ENCODE assay signal across 2 cellular contexts in the genomic region with DNA sequence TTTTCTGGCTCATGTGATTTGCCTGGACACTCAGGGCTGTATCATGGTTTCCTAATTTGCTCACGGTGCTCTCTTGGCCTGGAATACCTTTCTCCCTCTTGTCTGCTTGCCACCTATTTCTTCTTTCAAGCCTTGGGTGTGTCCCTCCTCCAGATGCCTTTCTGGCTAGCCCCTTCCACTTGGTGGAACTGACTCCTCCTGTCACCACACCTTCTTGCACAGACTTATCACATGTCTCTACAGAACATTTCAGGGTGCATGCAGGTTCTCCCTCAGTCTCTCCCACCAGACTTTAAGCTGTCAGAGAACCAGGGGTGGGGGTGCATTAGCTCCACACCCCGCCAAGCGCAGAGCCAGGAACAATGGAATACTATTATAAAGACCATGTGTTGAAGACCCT.
TF ChIP-seq lines count a peak whose summit lies in the region.

No MANE protein-coding gene starts in this region.

TF ChIP-seq in K562, 482 proteins besides CTCF, POLR2A, EP300 and RAD21 (continues in another document):
- TF ChIP-seq TEAD4 (IDR thresholded peaks at IDR 0.05; ENCODE audit: low read length) (no peak), TEAD4 (CRISPR knock-in tag; IDR thresholded peaks at IDR 0.05; ENCODE audit: borderline replicate concordance) (no peak), ATF7 (IDR thresholded peaks at IDR 0.05) (no peak), XRCC3 (IDR thresholded peaks at IDR 0.05) (no peak), SNRNP70 (optimal IDR thresholded peaks at IDR 0.05; ENCODE audit: low read depth, low read length) (no peak), PHF20 (IDR thresholded peaks at IDR 0.05; ENCODE audit: partially characterized antibody) (no peak), ZNF263 (CRISPR knock-in tag; IDR thresholded peaks at IDR 0.05; ENCODE audit: borderline replicate concordance) (no peak)
- TF ChIP-seq, protein P1, sequence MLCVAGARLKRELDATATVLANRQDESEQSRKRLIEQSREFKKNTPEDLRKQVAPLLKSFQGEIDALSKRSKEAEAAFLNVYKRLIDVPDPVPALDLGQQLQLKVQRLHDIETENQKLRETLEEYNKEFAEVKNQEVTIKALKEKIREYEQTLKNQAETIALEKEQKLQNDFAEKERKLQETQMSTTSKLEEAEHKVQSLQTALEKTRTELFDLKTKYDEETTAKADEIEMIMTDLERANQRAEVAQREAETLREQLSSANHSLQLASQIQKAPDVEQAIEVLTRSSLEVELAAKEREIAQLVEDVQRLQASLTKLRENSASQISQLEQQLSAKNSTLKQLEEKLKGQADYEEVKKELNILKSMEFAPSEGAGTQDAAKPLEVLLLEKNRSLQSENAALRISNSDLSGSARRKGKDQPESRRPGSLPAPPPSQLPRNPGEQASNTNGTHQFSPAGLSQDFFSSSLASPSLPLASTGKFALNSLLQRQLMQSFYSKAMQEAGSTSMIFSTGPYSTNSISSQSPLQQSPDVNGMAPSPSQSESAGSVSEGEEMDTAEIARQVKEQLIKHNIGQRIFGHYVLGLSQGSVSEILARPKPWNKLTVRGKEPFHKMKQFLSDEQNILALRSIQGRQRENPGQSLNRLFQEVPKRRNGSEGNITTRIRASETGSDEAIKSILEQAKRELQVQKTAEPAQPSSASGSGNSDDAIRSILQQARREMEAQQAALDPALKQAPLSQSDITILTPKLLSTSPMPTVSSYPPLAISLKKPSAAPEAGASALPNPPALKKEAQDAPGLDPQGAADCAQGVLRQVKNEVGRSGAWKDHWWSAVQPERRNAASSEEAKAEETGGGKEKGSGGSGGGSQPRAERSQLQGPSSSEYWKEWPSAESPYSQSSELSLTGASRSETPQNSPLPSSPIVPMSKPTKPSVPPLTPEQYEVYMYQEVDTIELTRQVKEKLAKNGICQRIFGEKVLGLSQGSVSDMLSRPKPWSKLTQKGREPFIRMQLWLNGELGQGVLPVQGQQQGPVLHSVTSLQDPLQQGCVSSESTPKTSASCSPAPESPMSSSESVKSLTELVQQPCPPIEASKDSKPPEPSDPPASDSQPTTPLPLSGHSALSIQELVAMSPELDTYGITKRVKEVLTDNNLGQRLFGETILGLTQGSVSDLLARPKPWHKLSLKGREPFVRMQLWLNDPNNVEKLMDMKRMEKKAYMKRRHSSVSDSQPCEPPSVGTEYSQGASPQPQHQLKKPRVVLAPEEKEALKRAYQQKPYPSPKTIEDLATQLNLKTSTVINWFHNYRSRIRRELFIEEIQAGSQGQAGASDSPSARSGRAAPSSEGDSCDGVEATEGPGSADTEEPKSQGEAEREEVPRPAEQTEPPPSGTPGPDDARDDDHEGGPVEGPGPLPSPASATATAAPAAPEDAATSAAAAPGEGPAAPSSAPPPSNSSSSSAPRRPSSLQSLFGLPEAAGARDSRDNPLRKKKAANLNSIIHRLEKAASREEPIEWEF (CRISPR knock-in tag; IDR thresholded peaks at IDR 0.05), result no peak
- TF ChIP-seq, protein P2, sequence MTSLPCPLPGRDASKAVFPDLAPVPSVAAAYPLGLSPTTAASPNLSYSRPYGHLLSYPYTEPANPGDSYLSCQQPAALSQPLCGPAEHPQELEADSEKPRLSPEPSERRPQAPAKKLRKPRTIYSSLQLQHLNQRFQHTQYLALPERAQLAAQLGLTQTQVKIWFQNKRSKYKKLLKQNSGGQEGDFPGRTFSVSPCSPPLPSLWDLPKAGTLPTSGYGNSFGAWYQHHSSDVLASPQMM (CRISPR knock-in tag; IDR thresholded peaks at IDR 0.05), result no peak

TF ChIP-seq in GM12891, 5 proteins besides CTCF, POLR2A, EP300 and RAD21:
- TF ChIP-seq PAX5 (IDR thresholded peaks at IDR 0.05; ENCODE audit: insufficient read depth, low read length, severe bottlenecking) (no peak), POLR2AphosphoS5 (IDR thresholded peaks at IDR 0.05; ENCODE audit: low read depth, low read length) (no peak), TAF1 (IDR thresholded peaks at IDR 0.05; ENCODE audit: low read depth, low read length) (no peak), SPI1 (IDR thresholded peaks at IDR 0.05; ENCODE audit: low read depth, low read length) (no peak), POU2F2 (IDR thresholded peaks at IDR 0.05; ENCODE audit: low read depth, low read length) (no peak)
TF ChIP-seq in GM12891: peak in this region for 0.
